12 cellular contexts compared by ENCODE assay signal in the genomic region with DNA sequence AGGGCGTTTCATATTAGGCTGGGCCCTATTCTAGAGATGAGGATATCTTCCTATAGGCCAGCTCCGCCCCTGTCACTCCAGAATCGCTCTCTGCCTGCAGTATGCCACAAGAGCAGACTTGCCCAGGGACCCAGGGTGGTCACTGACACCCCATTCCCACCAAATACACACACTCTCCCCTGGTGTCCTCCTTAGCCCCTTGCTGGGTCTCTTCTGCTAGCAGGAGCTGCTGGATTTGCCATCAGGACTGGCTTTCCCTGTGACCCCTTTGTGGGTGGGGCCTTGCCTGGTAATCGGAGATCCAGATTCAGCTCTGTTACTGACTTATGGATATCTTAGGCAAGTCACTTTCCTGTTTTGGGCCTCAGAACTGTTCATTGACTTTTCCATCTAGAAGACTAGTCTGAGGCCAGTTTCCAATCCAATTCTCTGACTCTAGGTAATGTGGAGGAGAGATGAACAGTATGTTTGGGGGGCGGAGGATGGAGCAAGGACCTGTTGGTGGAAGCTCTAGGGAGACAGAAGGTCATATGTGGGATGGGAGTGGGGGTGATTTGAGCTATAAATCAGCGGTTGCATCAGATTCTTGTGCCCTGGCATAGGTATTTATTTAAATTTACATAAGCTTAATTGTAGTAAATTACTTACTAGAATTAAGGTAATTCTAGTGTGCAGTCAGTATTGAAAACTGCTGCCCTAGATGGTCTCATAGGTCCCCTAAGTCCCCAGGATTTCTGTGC. TPM values are rescaled to one million over a fixed set of nuclear protein-coding genes. Genes with fewer than 3 reads are reported as not detected.
DNase-seq lines count a peak whose midpoint lies in the region; ATAC-seq and TF ChIP-seq lines count a peak whose summit lies in the region.
"Had no signal": no experiment of that assay in that cellular context is flagged by ENCODE, and none has a peak within 500 bp of the region (broad histone marks: within the 10 kb centered on the region; RNA-seq: fewer than 3 reads in every experiment).

No MANE protein-coding gene starts in this region.

- H3K4me1 Mint-ChIP-seq in activated naive CD4-positive, alpha-beta T cell treated with anti-CD3 and anti-CD28 coated beads, Interleukin-2, amount 50 U/mL, for 24 hours, result peaks cover 16% of the 10 kb centered on the region
- peaks cover 29% of the 10 kb centered on the region for H3K4me1 Mint-ChIP-seq in activated CD8-positive, alpha-beta T cell treated with anti-CD3 and anti-CD28 coated beads, Interleukin-2, amount 10 ng/mL, durations not matched to agents 7 days and 5 days (ENCODE audit: low read depth)
- H3K4me1 Mint-ChIP-seq in immature natural killer cell, result peaks cover 16 to 17% of the 10 kb centered on the region in 2 donors

- no peak for DNase-seq in activated naive CD4-positive, alpha-beta T cell treated with anti-CD3 and anti-CD28 coated beads, Interleukin-2, amount 50 U/mL, for 72 hours (ENCODE audit: low spot score in 2 of 2)
- DNase-seq in activated CD8-positive, alpha-beta T cell treated with anti-CD3 and anti-CD28 coated beads, Interleukin-2, amount 10 ng/mL, durations not matched to agents 7 days and 5 days, result no peak
- no peak for DNase-seq in immature natural killer cell
- DNase-seq in stomach, result no peak
- DNase-seq in SK-N-SH, result no peak
- DNase-seq: activated effector memory CD4-positive, alpha-beta T cell treated with Interleukin-2 at 50 U/mL for 16 hours; NCI-H2227 treated with DMSO at 0.1 percent for 48 hours; upper lobe of left lung had no signal

- POLR2A ChIA-PET in activated CD8-positive, alpha-beta T cell treated with anti-CD3 and anti-CD28 coated beads, Interleukin-2, amount 10 ng/mL, durations not matched to agents 7 days and 5 days (lab: Charles Lee), result no interaction called here
- POLR2A ChIA-PET in SK-N-SH (lab: Yijun Ruan, JAX), result no interaction called here

- no peak for TF ChIP-seq RAD21 in SK-N-SH (IDR thresholded peaks at IDR 0.05; ENCODE audit: low read length)

- WGBS in stomach, 5 donors, result 61 to 77% (median 73%) methylated on average over 4 to 6 of the region's 6 CpGs
- 90% methylated on average over 6 of the region's 6 CpGs for WGBS in SK-N-SH (ENCODE audit: low lambda C conversion rate)

- H3K4me3 Mint-ChIP-seq in activated naive CD4-positive, alpha-beta T cell treated with anti-CD3 and anti-CD28 coated beads, Interleukin-2, amount 50 U/mL, for 24 hours, result peak overlapping the region; percentile 91
- peak overlapping the region; percentile 85 for H3K4me3 Mint-ChIP-seq in activated CD8-positive, alpha-beta T cell treated with anti-CD3 and anti-CD28 coated beads, Interleukin-2, amount 10 ng/mL, durations not matched to agents 7 days and 5 days
- peak overlapping the region in 4 of 5 donors; percentile 56 to 82 (median 76) for H3K4me3 Mint-ChIP-seq in immature natural killer cell

- H3K27me3 ChIP-seq in stomach (peaks cover 0 to 9% (median 0%) of the 10 kb centered on the region in 3 donors), SK-N-SH (ENCODE audit: insufficient read depth) (no peaks in the 10 kb centered on the region)
- H3K27me3 ChIP-seq: right atrium auricular region, upper lobe of left lung had no signal

- TF ChIP-seq POLR2A in stomach (IDR thresholded peaks at IDR 0.05), result no peak

- H3K79me2 ChIP-seq in SK-N-SH (ENCODE audit: insufficient read depth), result no peaks in the 10 kb centered on the region

- no peak overlapping the region for H3K4me2 ChIP-seq in SK-N-SH

- peak overlapping the region; percentile 68 to 75 (median 70) for H3K4me3 ChIP-seq in stomach
- no peak overlapping the region for H3K4me3 ChIP-seq in SK-N-SH (ENCODE audit: low read depth in 2 of 2, low read length in 1 of 2)

- no peaks in the 10 kb centered on the region for H3K9me3 Mint-ChIP-seq in activated naive CD4-positive, alpha-beta T cell treated with anti-CD3 and anti-CD28 coated beads, Interleukin-2, amount 50 U/mL, for 24 hours
- no peaks in the 10 kb centered on the region for H3K9me3 Mint-ChIP-seq in activated naive CD4-positive, alpha-beta T cell treated with anti-CD3 and anti-CD28 coated beads, Interleukin-2, amount 50 U/mL, for 72 hours
- no peaks in the 10 kb centered on the region for H3K9me3 Mint-ChIP-seq in activated CD8-positive, alpha-beta T cell treated with anti-CD3 and anti-CD28 coated beads, Interleukin-2, amount 10 ng/mL, durations not matched to agents 7 days and 5 days (ENCODE audit: insufficient read depth)
- no peaks in the 10 kb centered on the region for H3K9me3 Mint-ChIP-seq in immature natural killer cell

- H3K9me3 ChIP-seq in stomach (no peaks in the 10 kb centered on the region), SK-N-SH (no peaks in the 10 kb centered on the region)
- H3K9me3 ChIP-seq: right atrium auricular region, upper lobe of left lung had no signal

- intact Hi-C loops in stomach (cut with DNase I; ENCODE audit: low total_unique reads), result no loop called here

- no peaks in the 10 kb centered on the region for H4K20me1 ChIP-seq in SK-N-SH (ENCODE audit: insufficient read depth)

- CTCF ChIA-PET in activated CD8-positive, alpha-beta T cell treated with anti-CD3 and anti-CD28 coated beads, Interleukin-2, amount 10 ng/mL, durations not matched to agents 7 days and 5 days (lab: Charles Lee), result interaction anchor here (2.0 to 5.0 kb wide), 2 partner anchors 12 to 56 kb away, joined by 7 to 24 read pairs; no protein-coding TSS in a partner anchor
- CTCF ChIA-PET in SK-N-SH (lab: Yijun Ruan, JAX), result interaction anchor here (0.9 to 7.6 kb wide), 8 partner anchors 21 to 200 kb away, joined by 3 to 38 read pairs (median 5); no protein-coding TSS in a partner anchor

- H3K4me1 ChIP-seq in stomach (peaks cover 74 to 99% (median 83%) of the 10 kb centered on the region in 4 donors), SK-N-SH (ENCODE audit: control insufficient read depth in 1 of 2, insufficient read depth in 2 of 2, low read depth in 1 of 2, low read length in 1 of 2) (peaks cover 6 to 13% of the 10 kb centered on the region in 2 experiments; a peak in 1 of 4 replicates)

- no peak overlapping the region for H3K9ac ChIP-seq in SK-N-SH

- no peak for TF ChIP-seq CTCF in stomach (IDR thresholded peaks at IDR 0.05)
- no peak for TF ChIP-seq CTCF in SK-N-SH (IDR thresholded peaks at IDR 0.05)

- H3K27ac ChIP-seq in stomach (peak overlapping the region; percentile 53 to 94 (median 92)), SK-N-SH (ENCODE audit: low read depth in 2 of 2, low read length in 1 of 2) (no peak overlapping the region)

- peaks cover 8 to 12% (median 9%) of the 10 kb centered on the region in 4 donors for H3K36me3 ChIP-seq in stomach
- H3K36me3 ChIP-seq in SK-N-SH (replicated peaks in 1 of 2; ENCODE audit: control insufficient read depth in 1 of 2, insufficient read depth in 2 of 2, low read length in 1 of 2), result no peaks in the 10 kb centered on the region
- H3K36me3 ChIP-seq: right atrium auricular region, upper lobe of left lung had no signal

- H3K27ac Mint-ChIP-seq in activated naive CD4-positive, alpha-beta T cell treated with anti-CD3 and anti-CD28 coated beads, Interleukin-2, amount 50 U/mL, for 24 hours, result no peak overlapping the region
- H3K27ac Mint-ChIP-seq in activated naive CD4-positive, alpha-beta T cell treated with anti-CD3 and anti-CD28 coated beads, Interleukin-2, amount 50 U/mL, for 72 hours, result no peak overlapping the region
- no peak overlapping the region for H3K27ac Mint-ChIP-seq in activated CD8-positive, alpha-beta T cell treated with anti-CD3 and anti-CD28 coated beads, Interleukin-2, amount 10 ng/mL, durations not matched to agents 7 days and 5 days
- no peak overlapping the region for H3K27ac Mint-ChIP-seq in immature natural killer cell

- peaks cover 1% of the 10 kb centered on the region for H3K27me3 Mint-ChIP-seq in activated naive CD4-positive, alpha-beta T cell treated with anti-CD3 and anti-CD28 coated beads, Interleukin-2, amount 50 U/mL, for 24 hours
- H3K27me3 Mint-ChIP-seq in activated CD8-positive, alpha-beta T cell treated with anti-CD3 and anti-CD28 coated beads, Interleukin-2, amount 10 ng/mL, durations not matched to agents 7 days and 5 days (ENCODE audit: low read depth), result peaks cover 23% of the 10 kb centered on the region
- peaks cover 0 to 12% (median 8%) of the 10 kb centered on the region in 3 donors for H3K27me3 Mint-ChIP-seq in immature natural killer cell (ENCODE audit: low read depth in 3 of 3)

- ATAC-seq in activated naive CD4-positive, alpha-beta T cell treated with anti-CD3 and anti-CD28 coated beads, Interleukin-2, amount 50 U/mL, for 72 hours, result no peak
- no peak for ATAC-seq in activated CD8-positive, alpha-beta T cell treated with anti-CD3 and anti-CD28 coated beads, Interleukin-2, amount 10 ng/mL, durations not matched to agents 7 days and 5 days
- ATAC-seq in GM18909 (IDR thresholded peaks at IDR 0.05; ENCODE audit: poor library complexity, unreplicated experiment) (no peak), esophagus mucosa (no peak)

- no peaks in the 10 kb centered on the region for H3F3A ChIP-seq in SK-N-SH (replicated peaks; ENCODE audit: insufficient read depth)

- H2AFZ ChIP-seq in SK-N-SH (ENCODE audit: low read depth), result no peak overlapping the region

- H3K36me3 Mint-ChIP-seq in activated naive CD4-positive, alpha-beta T cell treated with anti-CD3 and anti-CD28 coated beads, Interleukin-2, amount 50 U/mL, for 24 hours, result no peaks in the 10 kb centered on the region
- H3K36me3 Mint-ChIP-seq in activated naive CD4-positive, alpha-beta T cell treated with anti-CD3 and anti-CD28 coated beads, Interleukin-2, amount 50 U/mL, for 72 hours, result no peaks in the 10 kb centered on the region
- H3K36me3 Mint-ChIP-seq in activated CD8-positive, alpha-beta T cell treated with anti-CD3 and anti-CD28 coated beads, Interleukin-2, amount 10 ng/mL, durations not matched to agents 7 days and 5 days (ENCODE audit: low read depth), result no peaks in the 10 kb centered on the region
- no peaks in the 10 kb centered on the region for H3K36me3 Mint-ChIP-seq in immature natural killer cell

- no peaks in the 10 kb centered on the region for H3K9me2 ChIP-seq in SK-N-SH

- TF ChIP-seq EP300 in stomach (IDR thresholded peaks at IDR 0.05) (no peak), SK-N-SH (IDR thresholded peaks at IDR 0.05; ENCODE audit: borderline replicate concordance in 1 of 2, low read depth in 1 of 2, low read length in 1 of 2) (no peak)

RNA-seq across cellular contexts. Expression of gene TSPAN15, which starts 1.6 kb away (rescaled TPM):
- 1 to 10 TPM; 1.3 to 1.9 TPM for total RNA-seq in activated naive CD4-positive, alpha-beta T cell treated with anti-CD3 and anti-CD28 coated beads, Interleukin-2, amount 50 U/mL, for 72 hours
- 1 to 10 TPM; 3.8 to 4.7 TPM for total RNA-seq in activated CD8-positive, alpha-beta T cell treated with anti-CD3 and anti-CD28 coated beads, Interleukin-2, amount 10 ng/mL, durations not matched to agents 7 days and 5 days
- polyA plus RNA-seq in immature natural killer cell (1 to 10 TPM in 1 of 3 donors, under 1 TPM in 1, not detected in 1; 0.39 to 2.4 TPM), stomach (10 to 100 TPM; 35.4 to 67.8 (median 55.8) TPM), SK-N-SH (2012; rRNA removed) (8.5 and 13.8 TPM in 2 replicates)
- total RNA-seq in stomach (100 to 1,000 TPM in 1 of 5 donors, 10 to 100 TPM in 4; 23.5 to 153 (median 97.4) TPM), esophagus mucosa (3.4 TPM)
- polyA plus RNA-seq in SK-N-SH (2012; cell fraction: cytosol; rRNA removed), result 8.0 and 9.7 TPM in 2 replicates
- polyA plus RNA-seq in SK-N-SH (2012; cell fraction: nucleus; rRNA removed), result 7.3 and 8.3 TPM in 2 replicates

RNA-seq across cellular contexts. Expression of gene TACR2, which starts 36.1 kb away (rescaled TPM):
- total RNA-seq in activated naive CD4-positive, alpha-beta T cell treated with anti-CD3 and anti-CD28 coated beads, Interleukin-2, amount 50 U/mL, for 72 hours, result under 1 TPM in 1 of 2 donors, not detected in 1; 0.16 TPM
- not detected for total RNA-seq in activated CD8-positive, alpha-beta T cell treated with anti-CD3 and anti-CD28 coated beads, Interleukin-2, amount 10 ng/mL, durations not matched to agents 7 days and 5 days
- under 1 TPM; 0.22 to 0.96 (median 0.26) TPM for polyA plus RNA-seq in immature natural killer cell
- total RNA-seq in stomach, result 100 to 1,000 TPM in 1 of 5 donors, 10 to 100 TPM in 3, 1 to 10 TPM in 1; 5.7 to 133 (median 14.3) TPM
- 10 to 100 TPM in 1 of 3 donors, under 1 TPM in 1, not detected in 1; 0.56 to 67.8 TPM for polyA plus RNA-seq in stomach
- 0.02 and 0.05 TPM in 2 replicates for polyA plus RNA-seq in SK-N-SH (2012; rRNA removed)
- 0.03 TPM in 1 of 2 replicates, not detected in the other for polyA plus RNA-seq in SK-N-SH (2012; cell fraction: cytosol; rRNA removed)
- not detected in 2 replicates for polyA plus RNA-seq in SK-N-SH (2012; cell fraction: nucleus; rRNA removed)
- total RNA-seq in esophagus mucosa, result 1.2 TPM

Comparison
In these comparisons a context has a peak if more than half of its experiments do, and no peak if none do; other contexts are left out.
1. H3K27ac ChIP-seq: peak in stomach (5 of 5); none in SK-N-SH (0 of 2).
2. H3K4me3 ChIP-seq: peak in stomach (4 of 4); none in SK-N-SH (0 of 2).
3. Peak in every context shown above with its lines, with median percentiles within 50 percentile points of each other: H3K4me3 Mint-ChIP-seq.